8 cellular contexts compared by ENCODE assay signal in genomic region chr7:141754939-141755338, GRCh38. TPM values are rescaled to one million over a fixed set of nuclear protein-coding genes. Genes with fewer than 3 reads are reported as not detected.
DNase-seq lines count a peak whose midpoint lies in the region; ATAC-seq and TF ChIP-seq lines count a peak whose summit lies in the region.

No MANE protein-coding gene starts in this region.

- H3K27me3 ChIP-seq in colonic mucosa (no peaks in the 10 kb centered on the region), prostate gland (replicated peaks; ENCODE audit: insufficient read depth) (no peaks in the 10 kb centered on the region)

- peaks cover 17% of the 10 kb centered on the region for H3K36me3 ChIP-seq in colonic mucosa
- peaks cover 12 to 22% of the 10 kb centered on the region in 2 donors for H3K36me3 ChIP-seq in prostate gland

- H3K4me3 ChIP-seq in WI38 (ENCODE audit: low read depth, low read length) (no peak overlapping the region), colonic mucosa (no peak overlapping the region), prostate gland (no peak overlapping the region)

- DNase-seq in Daoy (ENCODE audit: low read depth) (peak; percentile 42), HuH-7 (ENCODE audit: low spot score) (peak; percentile 15), lung microvascular endothelial cell (ENCODE audit: low read depth in 2 of 2) (peak; percentile 28 to 53), colonic mucosa (no peak), KG1 (lab: John Stamatoyannopoulos, UW) (no peak), prostate gland (ENCODE audit: low spot score) (no peak)

- TF ChIP-seq POLR2A in prostate gland (IDR thresholded peaks at IDR 0.05), result no peak

- intact Hi-C loops in colonic mucosa (cut with DNase I) (no loop called here), prostate gland (cut with DNase I) (no loop called here)

- H3K4me1 ChIP-seq in colonic mucosa (no peaks in the 10 kb centered on the region), prostate gland (replicated peaks) (no peaks in the 10 kb centered on the region)

- TF ChIP-seq CTCF in WI38 (IDR thresholded peaks at IDR 0.05; ENCODE audit: low read depth, low read length) (peak; percentile 29), colonic mucosa (IDR thresholded peaks at IDR 0.05) (no peak), prostate gland (IDR thresholded peaks at IDR 0.05) (peak in 2 of 4 experiments; percentile 19 to 27)

- H3K9ac ChIP-seq in colonic mucosa (ENCODE audit: low read depth in 2 of 2, low read length in 2 of 2), result no peak overlapping the region

- ATAC-seq in HG03135 (IDR thresholded peaks at IDR 0.05; ENCODE audit: unreplicated experiment), result no peak

- H3K27ac ChIP-seq in colonic mucosa (no peak overlapping the region), prostate gland (no peak overlapping the region)

- 99% methylated on average over 6 of the region's 6 CpGs for WGBS in prostate gland

- H3K9me3 ChIP-seq in colonic mucosa, result peaks cover 7% of the 10 kb centered on the region
- no peaks in the 10 kb centered on the region for H3K9me3 ChIP-seq in prostate gland

RNA-seq across cellular contexts. Expression of gene TAS2R3, which starts 9.0 kb away (rescaled TPM):
- total RNA-seq in Daoy (2014; rRNA removed; shearing (Covaris generic)), result 0.17 TPM in 1 of 2 replicates, not detected in the other
- total RNA-seq in lung microvascular endothelial cell (0.44 and 0.60 TPM in 2 replicates), colonic mucosa (under 1 TPM; 0.58 to 0.94 TPM), prostate gland (1 to 10 TPM; 1.1 to 5.2 TPM)

RNA-seq across cellular contexts. Expression of gene SSBP1, which starts 16.8 kb away (rescaled TPM):
- 913 and 1,102 TPM in 2 replicates for total RNA-seq in Daoy (2014; rRNA removed; shearing (Covaris generic))
- 91.5 and 117 TPM in 2 replicates for total RNA-seq in lung microvascular endothelial cell
- total RNA-seq in colonic mucosa, result 100 to 1,000 TPM in 1 of 2 donors, 10 to 100 TPM in 1; 76.7 to 130 TPM
- 100 to 1,000 TPM; 109 to 115 TPM for total RNA-seq in prostate gland

RNA-seq across cellular contexts. Expression of gene TAS2R4, which starts 21.5 kb away (rescaled TPM):
- total RNA-seq in Daoy (2014; rRNA removed; shearing (Covaris generic)), result 0.18 and 0.69 TPM in 2 replicates
- total RNA-seq in lung microvascular endothelial cell (0.22 and 0.40 TPM in 2 replicates), colonic mucosa (under 1 TPM; 0.62 to 0.66 TPM), prostate gland (1 to 10 TPM in 1 of 2 donors, under 1 TPM in 1; 0.87 to 2.2 TPM)

RNA-seq across cellular contexts. Expression of gene TAS2R5, which starts 35.1 kb away (rescaled TPM):
- total RNA-seq in Daoy (2014; rRNA removed; shearing (Covaris generic)), result 0.06 TPM in 1 of 2 replicates, not detected in the other
- total RNA-seq in lung microvascular endothelial cell (0.22 and 0.40 TPM in 2 replicates), colonic mucosa (1 to 10 TPM in 1 of 2 donors, under 1 TPM in 1; 0.98 to 1.2 TPM), prostate gland (1 to 10 TPM; 2.5 to 4.0 TPM)

RNA-seq across cellular contexts. Expression of gene WEE2, which starts 46.8 kb away (rescaled TPM):
- total RNA-seq in Daoy (2014; rRNA removed; shearing (Covaris generic)), result not detected in 2 replicates
- under 0.01 TPM in 2 replicates for total RNA-seq in lung microvascular endothelial cell
- total RNA-seq in colonic mucosa, result not detected
- total RNA-seq in prostate gland, result not detected

Comparison
In these comparisons a context has a peak if more than half of its experiments do, and no peak if none do; other contexts are left out.
1. DNase-seq: peak in Daoy (single experiment), HuH-7 (single experiment) and lung microvascular endothelial cell (2 of 2); none in colonic mucosa (single experiment), KG1 (single experiment) and prostate gland (single experiment).